ENCODE assay signal across 8 cellular contexts in the genomic region with DNA sequence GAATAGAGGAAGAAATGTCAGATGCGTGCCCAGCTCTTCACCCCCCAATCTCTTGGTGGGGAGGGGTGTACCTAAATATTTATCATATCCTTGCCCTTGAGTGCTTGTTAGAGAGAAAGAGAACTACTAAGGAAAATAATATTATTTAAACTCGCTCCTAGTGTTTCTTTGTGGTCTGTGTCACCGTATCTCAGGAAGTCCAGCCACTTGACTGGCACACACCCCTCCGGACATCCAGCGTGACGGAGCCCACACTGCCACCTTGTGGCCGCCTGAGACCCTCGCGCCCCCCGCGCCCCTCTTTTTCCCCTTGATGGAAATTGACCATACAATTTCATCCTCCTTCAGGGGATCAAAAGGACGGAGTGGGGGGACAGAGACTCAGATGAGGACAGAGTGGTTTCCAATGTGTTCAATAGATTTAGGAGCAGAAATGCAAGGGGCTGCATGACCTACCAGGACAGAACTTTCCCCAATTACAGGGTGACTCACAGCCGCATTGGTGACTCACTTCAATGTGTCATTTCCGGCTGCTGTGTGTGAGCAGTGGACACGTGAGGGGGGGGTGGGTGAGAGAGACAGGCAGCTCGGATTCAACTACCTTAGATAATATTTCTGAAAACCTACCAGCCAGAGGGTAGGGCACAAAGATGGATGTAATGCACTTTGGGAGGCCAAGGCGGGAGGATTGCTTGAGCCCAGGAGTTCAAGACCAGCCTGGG. TPM values are rescaled to one million over a fixed set of nuclear protein-coding genes. Genes with fewer than 3 reads are reported as not detected.
DNase-seq lines count a peak whose midpoint lies in the region; ATAC-seq and TF ChIP-seq lines count a peak whose summit lies in the region.

No MANE protein-coding gene starts in this region.

- H3K27me3 ChIP-seq in left lung: no peaks in the 10 kb centered on the region

- H3K36me3 ChIP-seq in left lung: peaks cover 0 to 19% of the 10 kb centered on the region in 2 donors

- H3K4me1 ChIP-seq in left lung: peaks cover 7 to 64% of the 10 kb centered on the region in 2 donors

- H3K4me3 Mint-ChIP-seq in activated B cell treated with CpG ODN at 0.5 μM for 24 hours: peak overlapping the region; percentile 70

- H3K27ac Mint-ChIP-seq in activated B cell treated with CpG ODN at 0.5 μM for 24 hours: peak overlapping the region; percentile 80

- H3K9me3 ChIP-seq in left lung: no peaks in the 10 kb centered on the region

- peaks cover 26% of the 10 kb centered on the region for H3K4me1 Mint-ChIP-seq in activated B cell treated with CpG ODN at 0.5 μM for 24 hours

- no peaks in the 10 kb centered on the region for H3K36me3 Mint-ChIP-seq in activated B cell treated with CpG ODN at 0.5 μM for 24 hours (ENCODE audit: low read depth)

- ATAC-seq in HG02588 (IDR thresholded peaks at IDR 0.05; ENCODE audit: unreplicated experiment) (peak; percentile 60), activated B cell treated with CpG ODN at 0.5 μM for 24 hours (ENCODE audit: low read depth) (peak; percentile 93), left lung (peak; percentile 85)

- intact Hi-C loops in activated B cell treated with CpG ODN at 0.5 μM for 24 hours (cut with micrococcal nuclease) (loop anchor here (1.0 to 2.0 kb wide), 6 partner anchors 16 to 244 kb away; a partner anchor contains a TSS), left lung (cut with DNase I) (loop anchor here (5.0 to 10.0 kb wide), 2 partner anchors 41 to 54 kb away; a partner anchor contains a TSS)

- peak overlapping the region; percentile 62 for H3K27ac ChIP-seq in caudate nucleus (ENCODE audit: low read depth, low read length)
- H3K27ac ChIP-seq in left lung: peak overlapping the region; percentile 51 to 85

- peaks cover 20% of the 10 kb centered on the region for H3K27me3 Mint-ChIP-seq in activated B cell treated with CpG ODN at 0.5 μM for 24 hours

- H3K4me3 ChIP-seq in left lung: peak overlapping the region in 1 of 2 donors; percentile 2

- H3K9me3 Mint-ChIP-seq in activated B cell treated with CpG ODN at 0.5 μM for 24 hours: no peaks in the 10 kb centered on the region

- TF ChIP-seq CTCF in activated B cell treated with CpG ODN at 0.5 μM for 24 hours (IDR thresholded peaks at IDR 0.05): peak; percentile 66
- peak; percentile 72 to 74 for TF ChIP-seq CTCF in left lung (IDR thresholded peaks at IDR 0.05)

- CTCF ChIA-PET in activated B cell treated with CpG ODN at 0.5 μM for 24 hours (lab: Charles Lee): interaction anchor here (0.6 to 1.3 kb wide), 3 partner anchors 107 to 243 kb away, joined by 3 read pairs; a partner anchor contains a TSS

- peak; percentile 97 for DNase-seq in ELR (ENCODE audit: low read depth)
- DNase-seq in NCI-H2081 treated with DMSO at 0.1 percent for 48 hours (lab: John Stamatoyannopoulos, UW): peak; percentile 15
- peak; percentile 49 for DNase-seq in activated B cell treated with CpG ODN at 0.5 μM for 24 hours
- peak in 45 of 61 donors; percentile 8 to 90 (median 44) for DNase-seq in caudate nucleus (lab: John Stamatoyannopoulos, UW)
- DNase-seq in left lung: peak; percentile 84 to 86
- DNase-seq in stimulated activated CD4-positive, alpha-beta T cell treated with anti-CD3 and anti-CD28 coated beads, TNF-alpha, amount 100 ng/mL, for 1 hour (ENCODE audit: low read depth in 3 of 3, low spot score in 1 of 3): peak; percentile 70 to 74 (median 71)
- no peak for DNase-seq in NCI-H510A (lab: John Stamatoyannopoulos, UW)

- POLR2A ChIA-PET in activated B cell treated with CpG ODN at 0.5 μM for 24 hours (lab: Charles Lee): interaction anchor here (0.5 to 0.6 kb wide), 5 partner anchors 16 to 202 kb away, joined by 3 to 4 read pairs (median 4); a partner anchor contains a TSS

RNA-seq across cellular contexts. Expression of a gene that starts 11.4 kb away (rescaled TPM):
- total RNA-seq in activated B cell treated with CpG ODN at 0.5 μM for 24 hours (not detected in 2 replicates), left lung (10 to 100 TPM; 59.4 to 80.5 TPM)

RNA-seq across cellular contexts. Expression of a gene that starts 16.0 kb away (rescaled TPM):
- total RNA-seq in activated B cell treated with CpG ODN at 0.5 μM for 24 hours (19.2 and 22.7 TPM in 2 replicates), left lung (10 to 100 TPM; 39.4 to 48.7 TPM)

RNA-seq across cellular contexts. Expression of a gene that starts 27.1 kb away (rescaled TPM):
- total RNA-seq in activated B cell treated with CpG ODN at 0.5 μM for 24 hours (0.07 and 0.11 TPM in 2 replicates), left lung (not detected)

RNA-seq across cellular contexts. Expression of a gene that starts 41.8 kb away (rescaled TPM):
- total RNA-seq in activated B cell treated with CpG ODN at 0.5 μM for 24 hours: not detected in 2 replicates
- total RNA-seq in left lung: not detected

RNA-seq across cellular contexts. Expression of a gene that starts 53.0 kb away (rescaled TPM):
- total RNA-seq in activated B cell treated with CpG ODN at 0.5 μM for 24 hours: 53.0 and 57.5 TPM in 2 replicates
- 10 to 100 TPM; 42.8 to 55.6 TPM for total RNA-seq in left lung

Comparison
In these comparisons a context has a peak if more than half of its experiments do, and no peak if none do; other contexts are left out.
1. RNA of a gene that starts 11.4 kb away (total RNA-seq): 59.4 to 80.5 TPM in left lung; not detected in activated B cell treated with CpG ODN at 0.5 μM for 24 hours; every median in the first group is over 10 times any median in the second.
2. Peak in every context shown above with its lines, with median percentiles within 50 percentile points of each other: ATAC-seq.